In the genomic region with DNA sequence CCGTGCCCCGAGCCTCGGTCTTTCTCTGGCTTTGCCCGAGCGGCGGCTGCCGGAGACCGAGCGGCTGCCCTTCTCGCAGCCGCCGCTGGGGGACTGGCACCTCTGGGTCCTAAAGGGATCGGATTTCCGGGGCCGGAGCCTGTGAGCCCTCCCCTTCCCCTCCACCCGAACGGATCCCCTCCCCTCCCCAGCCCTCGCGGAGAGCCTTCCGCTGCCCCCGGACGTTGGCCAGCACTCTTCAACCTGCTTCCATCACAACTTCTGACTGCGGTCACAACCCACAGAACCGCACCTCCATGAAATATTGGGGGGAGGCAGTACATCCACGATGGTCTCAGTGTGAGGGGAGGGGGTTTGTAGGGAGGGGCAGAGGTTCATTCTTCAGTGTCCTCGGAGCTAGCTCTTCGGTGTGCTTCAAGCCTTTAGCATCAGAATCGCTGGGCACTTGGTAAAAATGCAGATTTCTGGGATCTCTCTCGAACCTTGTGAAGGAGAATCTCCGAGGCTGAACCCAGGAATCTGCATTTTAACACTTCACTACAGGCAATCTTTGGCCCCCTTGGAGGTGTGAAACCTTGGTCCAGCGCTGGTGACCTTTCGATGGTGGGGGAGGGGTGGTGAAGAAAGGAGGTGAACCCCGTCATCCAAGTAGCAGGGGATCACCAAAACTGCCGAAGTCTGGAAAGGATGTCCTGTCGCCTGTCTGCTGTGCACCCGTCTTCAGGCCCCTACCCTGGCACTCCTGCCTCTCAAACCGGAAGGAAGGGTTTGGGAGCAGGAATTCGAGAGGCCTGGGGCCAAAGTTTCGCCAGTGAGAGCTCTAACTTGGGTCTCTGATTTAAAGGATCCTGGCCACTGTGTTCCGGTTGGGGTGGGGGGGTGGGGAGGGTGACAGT, we compare ENCODE assay signal across 8 cellular contexts. TPM values are rescaled to one million over a fixed set of nuclear protein-coding genes. Genes with fewer than 3 reads are reported as not detected.
DNase-seq lines count a peak whose midpoint lies in the region; ATAC-seq and TF ChIP-seq lines count a peak whose summit lies in the region.

No MANE protein-coding gene starts in this region.

- H3K4me3 ChIP-seq in AG04449 (ENCODE audit: low read depth, low read length) (peak overlapping the region; percentile 77), lower leg skin (ENCODE audit: low read depth, poor library complexity, severe bottlenecking) (peak overlapping the region; percentile 77)

- intact Hi-C loops in lower leg skin (cut with DNase I; ENCODE audit: low total_unique reads) = no loop called here

- CTCF ChIA-PET in AG04449 (lab: Yijun Ruan, JAX) = interaction anchor here (1.0 to 11.9 kb wide), 16 partner anchors 9 to 144 kb away, joined by 4 to 143 read pairs (median 8); a partner anchor contains a TSS

- WGBS in lower leg skin, 2 donors = 0 to 1% methylated on average over 32 of the region's 40 CpGs

- TF ChIP-seq POLR2A in lower leg skin (IDR thresholded peaks at IDR 0.05) = no peak

- no peak for DNase-seq in AG04449 (ENCODE audit: low read depth, low spot score)
- peak; percentile 69 for DNase-seq in NCI-H524 treated with DMSO at 0.1 percent for 48 hours (lab: John Stamatoyannopoulos, UW)
- DNase-seq in activated CD4-positive, alpha-beta T cell treated with anti-CD3 and anti-CD28 coated beads, Interleukin-2, amount 50 U/mL, for 48 hours = peak; percentile 90 to 91
- DNase-seq in dermis microvascular lymphatic vessel endothelial cell (ENCODE audit: low read depth in 2 of 2) = peak; percentile 76 to 90
- DNase-seq in lower leg skin (ENCODE audit: low spot score in 2 of 2) = peak; percentile 83 to 98
- peak; percentile 85 for DNase-seq in stimulated activated CD4-positive, alpha-beta T cell treated with anti-CD3 and anti-CD28 coated beads, Interleukin-4, amount 100 ng/mL, for 1 hour

- TF ChIP-seq CTCF in AG04449 (IDR thresholded peaks at IDR 0.05; ENCODE audit: insufficient read depth, low read length, missing control alignments) = peak; percentile 81
- no peak for TF ChIP-seq CTCF in lower leg skin (IDR thresholded peaks at IDR 0.05)

- POLR2A ChIA-PET in AG04449 (lab: Yijun Ruan, JAX) = interaction anchor here (0.6 to 2.1 kb wide), 9 partner anchors 9 to 142 kb away, joined by 3 to 25 read pairs (median 4); a partner anchor contains a TSS

- ATAC-seq in GM18867 (IDR thresholded peaks at IDR 0.05; ENCODE audit: unreplicated experiment) (peak; percentile 39), HG03354 (IDR thresholded peaks at IDR 0.05; ENCODE audit: poor library complexity, severe bottlenecking, unreplicated experiment) (peak; percentile 52)

RNA-seq across cellular contexts. Expression of a gene that starts 0.8 kb away (rescaled TPM):
- 21.3 and 23.6 TPM in 2 replicates for total RNA-seq in dermis microvascular lymphatic vessel endothelial cell
- total RNA-seq in lower leg skin = 10 to 100 TPM; 20.7 to 31.9 (median 29.5) TPM

RNA-seq across cellular contexts. Expression of a gene that starts 14.5 kb away (rescaled TPM):
- total RNA-seq in dermis microvascular lymphatic vessel endothelial cell = not detected in 2 replicates
- total RNA-seq in lower leg skin = 1 to 10 TPM; 1.0 to 9.9 (median 5.6) TPM

RNA-seq across cellular contexts. Expression of a gene that starts 21.3 kb away (rescaled TPM):
- 2.8 and 6.8 TPM in 2 replicates for total RNA-seq in dermis microvascular lymphatic vessel endothelial cell
- under 1 TPM in 1 of 4 donors, not detected in 3; 0.39 TPM for total RNA-seq in lower leg skin

RNA-seq across cellular contexts. Expression of a gene that starts 50.1 kb away (rescaled TPM):
- under 0.01 and 8.1 TPM in 2 replicates for total RNA-seq in dermis microvascular lymphatic vessel endothelial cell
- total RNA-seq in lower leg skin = 10 to 100 TPM; 15.0 to 90.5 (median 25.8) TPM

RNA-seq across cellular contexts. Expression of a gene that starts 56.1 kb away (rescaled TPM):
- total RNA-seq in dermis microvascular lymphatic vessel endothelial cell (8.0 and 20.5 TPM in 2 replicates), lower leg skin (10 to 100 TPM; 35.6 to 86.6 (median 57.0) TPM)
